ENCODE assay signal across 18 cellular contexts in genomic region chr12:29223936-29224921, GRCh38.
"Had no signal": no experiment of that assay in that cellular context is flagged by ENCODE, and none has a peak within 500 bp of the region (broad histone marks: within the 10 kb centered on the region; RNA-seq: fewer than 3 reads in every experiment).

No MANE protein-coding gene starts in this region.

- DNase-seq: activated CD4-positive, alpha-beta T cell treated with anti-CD3 and anti-CD28 coated beads, Interleukin-2, amount 10 ng/mL, durations not matched to agents 7 days and 5 days; activated CD8-positive, alpha-beta memory T cell treated with anti-CD3 and anti-CD28 coated beads for 24 hours; activated naive CD8-positive, alpha-beta T cell treated with anti-CD3 and anti-CD28 coated beads for 36 hours; anterior cingulate cortex; hippocampal formation; left ventricle myocardium inferior; natural killer cell; nucleus accumbens; stimulated activated CD4-positive, alpha-beta T cell treated with anti-CD3 and anti-CD28 coated beads, Interleukin-15, amount 100 ng/mL, for 24 hours; stimulated activated CD4-positive, alpha-beta T cell treated with anti-CD3 and anti-CD28 coated beads, Interleukin-4, amount 100 ng/mL, for 24 hours; stimulated activated CD8-positive, alpha-beta memory T cell treated with anti-CD3 and anti-CD28 coated beads, Interleukin-4, amount 100 ng/mL, for 48 hours; stimulated activated naive CD4-positive, alpha-beta T cell treated with Interleukin-2 at 50 U/mL for 16 hours; substantia nigra; T-helper 9 cell had no signal

- H3K9me3 ChIP-seq: vagina had no signal

- H3K4me3 ChIP-seq: cardiac muscle cell, left ventricle myocardium inferior, tibial nerve, vagina had no signal

- H3K36me3 ChIP-seq: cardiac muscle cell, left ventricle myocardium inferior, tibial nerve, vagina had no signal

- H3K4me1 ChIP-seq: left ventricle myocardium inferior, vagina had no signal

- H3K27ac ChIP-seq: cardiac muscle cell, left ventricle myocardium inferior, tibial nerve, vagina had no signal

- H3K27me3 ChIP-seq: cardiac muscle cell, tibial nerve, vagina had no signal

- ATAC-seq: esophagus mucosa, natural killer cell had no signal
